Comparison of ENCODE assay signal across 11 cellular contexts in genomic region chr4:110010797-110011196, GRCh38.
"Had no signal": no experiment of that assay in that cellular context is flagged by ENCODE, and none has a peak within 500 bp of the region (broad histone marks: within the 10 kb centered on the region; RNA-seq: fewer than 3 reads in every experiment).

No MANE protein-coding gene starts in this region.

- FAIRE-seq: H1, H54 had no signal

- H3K9me3 ChIP-seq: HAP-1 had no signal

- H3K4me3 ChIP-seq: GM23248, GM23338, HAP-1 had no signal

- ATAC-seq: GM23338, HCT116 had no signal

- H3K36me3 ChIP-seq: HAP-1 had no signal

- H2AFZ ChIP-seq: GM23248, GM23338 had no signal

- DNase-seq: GM23248, GOT3, H7, H9, HCEC 1CT, HFFc6 had no signal

- H3K27ac ChIP-seq: GM23248 had no signal

- H3K9ac ChIP-seq: GM23248 had no signal

- H3K4me2 ChIP-seq: GM23338 had no signal
